1 cellular context compared by ENCODE assay signal in the genomic region with DNA sequence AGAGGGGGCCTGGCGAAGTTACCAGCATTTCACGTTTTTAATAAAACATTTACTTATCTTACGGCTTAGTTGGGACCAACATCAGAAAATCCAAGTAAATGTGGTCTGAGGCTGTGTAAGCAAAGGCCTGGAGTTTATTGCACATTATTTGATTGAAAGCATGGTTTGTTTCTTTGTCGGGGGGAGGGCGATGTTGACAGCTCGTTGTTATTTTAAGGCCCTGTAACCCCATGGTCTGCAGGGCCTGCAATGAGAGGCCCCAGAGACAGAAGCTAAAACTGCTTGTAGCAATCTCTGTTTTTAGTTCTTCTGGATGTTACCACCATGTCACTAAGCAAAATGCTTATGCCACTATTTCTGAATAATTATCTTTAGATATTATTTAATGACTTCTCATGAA.
TF ChIP-seq lines count a peak whose summit lies in the region.

No MANE protein-coding gene starts in this region.

TF ChIP-seq in IMR-90, 13 proteins besides CTCF, POLR2A, EP300 and RAD21 (continued from another document):
- TF ChIP-seq, protein P1, sequence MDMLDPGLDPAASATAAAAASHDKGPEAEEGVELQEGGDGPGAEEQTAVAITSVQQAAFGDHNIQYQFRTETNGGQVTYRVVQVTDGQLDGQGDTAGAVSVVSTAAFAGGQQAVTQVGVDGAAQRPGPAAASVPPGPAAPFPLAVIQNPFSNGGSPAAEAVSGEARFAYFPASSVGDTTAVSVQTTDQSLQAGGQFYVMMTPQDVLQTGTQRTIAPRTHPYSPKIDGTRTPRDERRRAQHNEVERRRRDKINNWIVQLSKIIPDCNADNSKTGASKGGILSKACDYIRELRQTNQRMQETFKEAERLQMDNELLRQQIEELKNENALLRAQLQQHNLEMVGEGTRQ (IDR thresholded peaks at IDR 0.05; ENCODE audit: low read depth, low read length) = no peak
- TF ChIP-seq SMC3 (IDR thresholded peaks at IDR 0.05; ENCODE audit: low read depth, low read length) (no peak), NFE2L2 (IDR thresholded peaks at IDR 0.05; ENCODE audit: low read depth, low read length) (no peak), RFX5 (IDR thresholded peaks at IDR 0.05; ENCODE audit: low read depth, low read length) (no peak)
